Comparison of ENCODE assay signal across 1 cellular context in the genomic region with DNA sequence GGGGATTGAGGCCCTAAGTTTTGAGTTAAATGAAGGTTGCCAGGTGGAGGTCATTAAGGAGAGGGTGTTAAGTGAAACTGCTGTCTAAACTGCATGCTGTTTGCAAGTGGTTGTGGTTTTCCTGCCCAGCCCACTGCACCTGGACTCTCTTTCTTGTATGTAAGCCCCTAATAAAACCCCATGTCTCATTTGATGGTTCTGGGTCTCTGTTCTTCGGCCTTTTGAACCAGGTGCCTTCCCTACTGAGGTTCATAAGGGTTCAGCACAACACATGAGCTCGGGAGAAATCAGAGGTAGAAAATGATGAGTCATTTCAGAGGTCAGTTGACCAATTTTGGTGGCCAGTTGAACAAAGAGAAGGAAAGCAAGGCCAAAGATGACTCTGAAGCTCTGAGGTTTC.
TF ChIP-seq lines count a peak whose summit lies in the region.

No MANE protein-coding gene starts in this region.

TF ChIP-seq in GM12878, 131 proteins besides CTCF, POLR2A, EP300 and RAD21 (continued from another document):
- TF ChIP-seq, protein P1, sequence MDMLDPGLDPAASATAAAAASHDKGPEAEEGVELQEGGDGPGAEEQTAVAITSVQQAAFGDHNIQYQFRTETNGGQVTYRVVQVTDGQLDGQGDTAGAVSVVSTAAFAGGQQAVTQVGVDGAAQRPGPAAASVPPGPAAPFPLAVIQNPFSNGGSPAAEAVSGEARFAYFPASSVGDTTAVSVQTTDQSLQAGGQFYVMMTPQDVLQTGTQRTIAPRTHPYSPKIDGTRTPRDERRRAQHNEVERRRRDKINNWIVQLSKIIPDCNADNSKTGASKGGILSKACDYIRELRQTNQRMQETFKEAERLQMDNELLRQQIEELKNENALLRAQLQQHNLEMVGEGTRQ (IDR thresholded peaks at IDR 0.05; ENCODE audit: borderline replicate concordance, low read depth, low read length) = no peak
- TF ChIP-seq ZZZ3 (IDR thresholded peaks at IDR 0.05; ENCODE audit: control insufficient read depth, insufficient read length, low read depth) = no peak
- TF ChIP-seq ZNF207 (IDR thresholded peaks at IDR 0.05; ENCODE audit: borderline replicate concordance) = no peak
- no peak for TF ChIP-seq SREBF2 (IDR thresholded peaks at IDR 0.05; ENCODE audit: low read length)
- TF ChIP-seq FOXK2 (IDR thresholded peaks at IDR 0.05) = no peak
- no peak for TF ChIP-seq CHD2 (IDR thresholded peaks at IDR 0.05; ENCODE audit: borderline replicate concordance, low read depth, low read length)
